In the genomic region with DNA sequence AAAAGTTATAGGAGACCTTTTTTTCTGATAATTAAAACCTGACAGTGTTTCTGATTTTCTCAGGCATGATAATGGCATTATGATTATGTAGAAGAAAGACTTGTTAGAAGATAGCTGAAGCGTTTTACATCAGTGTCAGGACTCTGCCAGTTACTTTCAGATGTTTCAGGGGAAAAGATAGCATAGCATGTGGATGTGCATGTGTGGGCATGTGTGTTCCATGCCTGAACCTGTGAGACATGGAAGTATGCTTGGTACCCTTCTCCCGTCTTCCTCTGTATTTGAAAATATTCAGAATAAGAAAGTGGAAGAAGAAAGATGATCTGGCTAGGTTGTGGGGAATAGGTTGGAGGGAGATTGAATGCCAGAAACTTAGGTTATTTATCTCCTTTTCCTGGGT, we compare ENCODE assay signal across 8 cellular contexts.
"Had no signal": no experiment of that assay in that cellular context is flagged by ENCODE, and none has a peak within 500 bp of the region (broad histone marks: within the 10 kb centered on the region; RNA-seq: fewer than 3 reads in every experiment).

No MANE protein-coding gene starts in this region.

- ATAC-seq: K562 had no signal

- H3K9ac ChIP-seq: GM23248 had no signal

- H2AFZ ChIP-seq: GM23248 had no signal

- H3K4me3 ChIP-seq: GM23248, K562 had no signal

- DNase-seq: GM23248, GOT3, H9, HCEC 1CT, IMR-90, KG1 had no signal

- H3K27ac ChIP-seq: GM23248 had no signal

- H3K9me3 Mint-ChIP-seq: H9 had no signal

- H3K4me3 Mint-ChIP-seq: H9 had no signal

- FAIRE-seq: HTR-8/SVneo, K562 had no signal
